8 cellular contexts compared by ENCODE assay signal in the genomic region with DNA sequence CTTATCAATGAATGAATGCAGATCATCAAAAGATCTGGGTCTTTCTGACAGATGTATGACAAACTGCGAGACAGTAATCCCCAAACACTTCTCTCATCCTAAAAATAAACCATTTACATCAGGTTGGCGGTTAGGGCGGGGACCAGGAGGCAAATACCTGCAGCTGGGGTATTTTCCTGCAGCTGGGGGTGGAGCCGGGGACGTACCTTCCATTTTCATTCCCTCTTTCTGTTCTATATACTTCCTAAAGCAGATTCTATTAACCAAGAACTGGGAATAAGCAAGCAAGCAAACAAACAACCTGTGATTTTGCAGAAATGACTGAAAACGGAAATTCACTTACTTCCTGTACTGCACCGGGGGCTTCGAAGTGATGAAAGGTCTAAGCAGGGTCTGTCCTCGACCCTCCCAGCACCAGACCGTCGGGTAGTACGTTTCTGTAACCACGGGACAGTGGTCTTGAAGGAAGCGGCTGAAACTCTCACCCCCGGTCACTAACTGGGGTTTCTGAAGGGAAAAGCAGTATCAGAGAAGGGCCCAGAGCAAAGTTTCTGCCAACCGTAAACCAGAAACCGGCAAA. TPM values are rescaled to one million over a fixed set of nuclear protein-coding genes. Genes with fewer than 3 reads are reported as not detected.
DNase-seq lines count a peak whose midpoint lies in the region; ATAC-seq and TF ChIP-seq lines count a peak whose summit lies in the region.

No MANE protein-coding gene starts in this region.

- DNase-seq in activated CD4-positive, CD25-positive, alpha-beta regulatory T cell treated with anti-CD3 and anti-CD28 coated beads, Interleukin-2, amount 50 U/mL, for 72 hours: peak; percentile 39
- DNase-seq in M059J (ENCODE audit: low read depth) (peak; percentile 15), glomerular visceral epithelial cell (ENCODE audit: extremely low spot score) (peak; percentile 12), gastrocnemius medialis (no peak), omental fat pad (ENCODE audit: low spot score) (no peak)
- DNase-seq in activated T-cell treated with anti-CD3 and anti-CD28 coated beads, Interleukin-2, amount 50 U/mL, for 72 hours: peak; percentile 18 to 35

- in situ Hi-C loops in gastrocnemius medialis (cut with MboI; ENCODE audit: low sequenced_read_pairs in 4 of 4): no loop called here

- no peaks in the 10 kb centered on the region for H3K27me3 ChIP-seq in gastrocnemius medialis

- peak overlapping the region; percentile 96 for H3K27ac Mint-ChIP-seq in activated T-cell treated with anti-CD3 and anti-CD28 coated beads, Interleukin-2, amount 50 U/mL, for 72 hours

- peaks cover 20% of the 10 kb centered on the region for H3K4me1 Mint-ChIP-seq in activated T-cell treated with anti-CD3 and anti-CD28 coated beads, Interleukin-2, amount 50 U/mL, for 72 hours (ENCODE audit: low read depth)

- no peak for TF ChIP-seq CTCF in gastrocnemius medialis (IDR thresholded peaks at IDR 0.05 in 4 of 5, conservative IDR thresholded peaks at IDR 0.05 in 1 of 5)
- no peak for TF ChIP-seq CTCF in omental fat pad (IDR thresholded peaks at IDR 0.05)

- peak overlapping the region; percentile 86 to 97 (median 96) for H3K27ac ChIP-seq in gastrocnemius medialis

- no peaks in the 10 kb centered on the region for H3K9me3 Mint-ChIP-seq in activated T-cell treated with anti-CD3 and anti-CD28 coated beads, Interleukin-2, amount 50 U/mL, for 72 hours

- H3K36me3 Mint-ChIP-seq in activated T-cell treated with anti-CD3 and anti-CD28 coated beads, Interleukin-2, amount 50 U/mL, for 72 hours (ENCODE audit: insufficient read depth in 2 of 2): peaks cover 0 to 22% of the 10 kb centered on the region in 2 donors

- no peaks in the 10 kb centered on the region for H3K9me3 ChIP-seq in gastrocnemius medialis

- H3K4me1 ChIP-seq in gastrocnemius medialis: peaks cover 12 to 20% of the 10 kb centered on the region in 2 donors

- TF ChIP-seq POLR2A in gastrocnemius medialis (IDR thresholded peaks at IDR 0.05): no peak

- H3K4me3 ChIP-seq in gastrocnemius medialis: peak overlapping the region; percentile 82 to 97 (median 89)

- no peak for ATAC-seq in activated CD4-positive, CD25-positive, alpha-beta regulatory T cell treated with anti-CD3 and anti-CD28 coated beads, Interleukin-2, amount 50 U/mL, for 24 hours
- ATAC-seq in activated T-cell treated with anti-CD3 and anti-CD28 coated beads, Interleukin-2, amount 50 U/mL, for 72 hours (replicated peaks in 1 of 2): no peak
- no peak for ATAC-seq in gastrocnemius medialis
- ATAC-seq in omental fat pad (ENCODE audit: low FRiP score): no peak
- no peak for ATAC-seq in HG03039 (IDR thresholded peaks at IDR 0.05; ENCODE audit: unreplicated experiment)

- H3K27me3 Mint-ChIP-seq in activated T-cell treated with anti-CD3 and anti-CD28 coated beads, Interleukin-2, amount 50 U/mL, for 72 hours (ENCODE audit: low read depth): no peaks in the 10 kb centered on the region

- intact Hi-C loops in gastrocnemius medialis (cut with DNase I; ENCODE audit: low total_unique reads): loop anchor here (5.0 to 10.0 kb wide), 3 partner anchors 149 to 251 kb away; no protein-coding TSS in a partner anchor

- H3K4me3 Mint-ChIP-seq in activated T-cell treated with anti-CD3 and anti-CD28 coated beads, Interleukin-2, amount 50 U/mL, for 72 hours: peak overlapping the region; percentile 92 to 96

- H3K36me3 ChIP-seq in gastrocnemius medialis: peaks cover 0 to 14% of the 10 kb centered on the region in 2 donors

RNA-seq across cellular contexts. Expression of a gene that starts 1.2 kb away (rescaled TPM):
- total RNA-seq in M059J (2014; rRNA removed; shearing (Covaris generic)): 38.2 and 45.6 TPM in 2 replicates
- 10 to 100 TPM; 28.9 to 32.0 TPM for total RNA-seq in activated T-cell treated with anti-CD3 and anti-CD28 coated beads, Interleukin-2, amount 50 U/mL, for 72 hours
- total RNA-seq in gastrocnemius medialis: 1 to 10 TPM; 3.8 to 4.5 (median 4.2) TPM
- total RNA-seq in omental fat pad: 10 to 100 TPM in 3 of 4 donors, 1 to 10 TPM in 1; 9.6 to 26.8 (median 14.5) TPM

RNA-seq across cellular contexts. Expression of a gene that starts 37.3 kb away (rescaled TPM):
- 26.5 and 39.6 TPM in 2 replicates for total RNA-seq in M059J (2014; rRNA removed; shearing (Covaris generic))
- 10 to 100 TPM; 45.4 to 47.6 TPM for total RNA-seq in activated T-cell treated with anti-CD3 and anti-CD28 coated beads, Interleukin-2, amount 50 U/mL, for 72 hours
- total RNA-seq in gastrocnemius medialis (10 to 100 TPM; 16.4 to 22.3 (median 21.6) TPM), omental fat pad (10 to 100 TPM; 24.9 to 31.7 (median 28.6) TPM)

Comparison
In these comparisons a context has a peak if more than half of its experiments do, and no peak if none do; other contexts are left out.
1. DNase-seq: peak in activated CD4-positive, CD25-positive, alpha-beta regulatory T cell treated with anti-CD3 and anti-CD28 coated beads, Interleukin-2, amount 50 U/mL, for 72 hours (single experiment), M059J (single experiment), activated T-cell treated with anti-CD3 and anti-CD28 coated beads, Interleukin-2, amount 50 U/mL, for 72 hours (2 of 2) and glomerular visceral epithelial cell (single experiment); none in gastrocnemius medialis (0 of 2) and omental fat pad (single experiment).